ENCODE assay signal across 8 cellular contexts in genomic region chr9:125700791-125701190, GRCh38.
DNase-seq lines count a peak whose midpoint lies in the region; ATAC-seq lines count a peak whose summit lies in the region.

No MANE protein-coding gene starts in this region.

- H3K4me1 Mint-ChIP-seq in T-helper 2 cell treated with Interferon-gamma antibody and Interleukin-4, amounts not matched to agents 5 μg/mL and 100 μg/mL, for 36 hours (ENCODE audit: low read depth) = peaks cover 21% of the 10 kb centered on the region

- DNase-seq in activated CD4-positive, alpha-beta T cell treated with anti-CD3 and anti-CD28 coated beads for 24 hours (ENCODE audit: low read depth in 2 of 2) = peak; percentile 17 to 22
- DNase-seq in activated CD4-positive, alpha-beta T cell treated with anti-CD3 and anti-CD28 coated beads for 1 hour = no peak
- DNase-seq in T-helper 2 cell treated with Interferon-gamma antibody and Interleukin-4, amounts not matched to agents 5 μg/mL and 100 μg/mL, for 36 hours (ENCODE audit: low spot score) = peak; percentile 49
- peak; percentile 10 for DNase-seq in stimulated activated CD4-positive, alpha-beta T cell treated with anti-CD3 and anti-CD28 coated beads, Interleukin-12 subunit alpha, Interleukin-12 subunit beta, amount 100 ng/mL, for 4 hours
- DNase-seq in DMS 273 treated with DMSO at 0.1 percent for 48 hours (lab: John Stamatoyannopoulos, UW) (no peak), retina (no peak), hepatic stellate cell (ENCODE audit: low spot score) (no peak)

- ATAC-seq in HG02870 (IDR thresholded peaks at IDR 0.05; ENCODE audit: unreplicated experiment) = peak; percentile 82

- H3K27ac Mint-ChIP-seq in T-helper 2 cell treated with Interferon-gamma antibody and Interleukin-4, amounts not matched to agents 5 μg/mL and 100 μg/mL, for 36 hours = no peak overlapping the region

- H3K9me3 Mint-ChIP-seq in T-helper 2 cell treated with Interferon-gamma antibody and Interleukin-4, amounts not matched to agents 5 μg/mL and 100 μg/mL, for 36 hours = no peaks in the 10 kb centered on the region

- peaks cover 2% of the 10 kb centered on the region for H3K36me3 Mint-ChIP-seq in T-helper 2 cell treated with Interferon-gamma antibody and Interleukin-4, amounts not matched to agents 5 μg/mL and 100 μg/mL, for 36 hours (ENCODE audit: low read depth)

- H3K27me3 Mint-ChIP-seq in T-helper 2 cell treated with Interferon-gamma antibody and Interleukin-4, amounts not matched to agents 5 μg/mL and 100 μg/mL, for 36 hours (ENCODE audit: low read depth) = no peaks in the 10 kb centered on the region

- H3K4me3 Mint-ChIP-seq in T-helper 2 cell treated with Interferon-gamma antibody and Interleukin-4, amounts not matched to agents 5 μg/mL and 100 μg/mL, for 36 hours = no peak overlapping the region

Comparison
In these comparisons a context has a peak if more than half of its experiments do, and no peak if none do; other contexts are left out.
1. DNase-seq: peak in activated CD4-positive, alpha-beta T cell treated with anti-CD3 and anti-CD28 coated beads for 24 hours (2 of 2), T-helper 2 cell treated with Interferon-gamma antibody and Interleukin-4, amounts not matched to agents 5 μg/mL and 100 μg/mL, for 36 hours (single experiment) and stimulated activated CD4-positive, alpha-beta T cell treated with anti-CD3 and anti-CD28 coated beads, Interleukin-12 subunit alpha, Interleukin-12 subunit beta, amount 100 ng/mL, for 4 hours (single experiment); none in activated CD4-positive, alpha-beta T cell treated with anti-CD3 and anti-CD28 coated beads for 1 hour (single experiment), DMS 273 treated with DMSO at 0.1 percent for 48 hours (single experiment), retina (single experiment) and hepatic stellate cell (single experiment).